Comparison of ENCODE assay signal across 22 cellular contexts in genomic region chr6:142666599-142667185, GRCh38.
"Had no signal": no experiment of that assay in that cellular context is flagged by ENCODE, and none has a peak within 500 bp of the region (broad histone marks: within the 10 kb centered on the region; RNA-seq: fewer than 3 reads in every experiment).

No MANE protein-coding gene starts in this region.

- H3K27me3 ChIP-seq: pancreas, right lobe of liver, suprapubic skin, transverse colon, upper lobe of right lung, uterus had no signal

- FAIRE-seq: endometrium, frontal cortex, keratinocyte, pancreas, small intestine had no signal

- DNase-seq: cortex of kidney; effector memory CD8-positive, alpha-beta T cell; head of caudate nucleus; left ventricle myocardium superior; lower lobe of right lung; natural killer cell; occipital lobe; pancreas; retina; right lobe of liver; small intestine; stimulated activated CD4-positive, alpha-beta T cell treated with anti-CD3 and anti-CD28 coated beads, Interleukin-15, amount 100 ng/mL, for 24 hours; stimulated activated CD4-positive, alpha-beta T cell treated with anti-CD3 and anti-CD28 coated beads, Interleukin-2, amount 100 ng/mL, for 48 hours; stimulated activated CD8-positive, alpha-beta memory T cell treated with anti-CD3 and anti-CD28 coated beads, Interleukin-4, amount 100 ng/mL, for 48 hours; stimulated activated naive CD8-positive, alpha-beta T cell treated with anti-CD3 and anti-CD28 coated beads, Interleukin-15, amount 100 ng/mL, for 72 hours; transverse colon; upper lobe of right lung; uterus had no signal

- ATAC-seq: effector memory CD8-positive, alpha-beta T cell; left ventricle myocardium superior; lower lobe of right lung; natural killer cell; pancreas; right lobe of liver; stimulated activated naive CD8-positive, alpha-beta T cell treated with anti-CD3 and anti-CD28 coated beads, Interleukin-15, amount 100 ng/mL, for 72 hours; upper lobe of right lung had no signal

- H3K4me3 Mint-ChIP-seq: effector memory CD8-positive, alpha-beta T cell; natural killer cell; stimulated activated naive CD8-positive, alpha-beta T cell treated with anti-CD3 and anti-CD28 coated beads, Interleukin-15, amount 100 ng/mL, for 72 hours had no signal

- H3K4me1 ChIP-seq: lower lobe of right lung, pancreas, suprapubic skin, transverse colon, upper lobe of right lung, uterus had no signal

- H3K4me3 ChIP-seq: lower lobe of right lung, pancreas, right lobe of liver, suprapubic skin, transverse colon, upper lobe of right lung, uterus had no signal

- H3K36me3 ChIP-seq: lower lobe of right lung, pancreas, right lobe of liver, suprapubic skin, transverse colon, upper lobe of right lung, uterus had no signal

- H3K9me3 Mint-ChIP-seq: effector memory CD8-positive, alpha-beta T cell had no signal

- H3K9me3 ChIP-seq: lower lobe of right lung, pancreas, suprapubic skin, upper lobe of right lung, uterus had no signal

- H3K27ac Mint-ChIP-seq: effector memory CD8-positive, alpha-beta T cell; natural killer cell; stimulated activated naive CD8-positive, alpha-beta T cell treated with anti-CD3 and anti-CD28 coated beads, Interleukin-15, amount 100 ng/mL, for 72 hours had no signal

- H3K27me3 Mint-ChIP-seq: stimulated activated naive CD8-positive, alpha-beta T cell treated with anti-CD3 and anti-CD28 coated beads, Interleukin-15, amount 100 ng/mL, for 72 hours had no signal

- H3K27ac ChIP-seq: lower lobe of right lung, pancreas, right lobe of liver, suprapubic skin, transverse colon, upper lobe of right lung, uterus had no signal
